Comparison of ENCODE assay signal across 1 cellular context in genomic region chr17:81656118-81656743, GRCh38.
TF ChIP-seq lines count a peak whose summit lies in the region.

TSS of gene PDE6G (minus strand) at chr17:81656542. CDS start at chr17:81653305, 3,237 bp downstream.

TF ChIP-seq in endothelial cell of umbilical vein, 7 proteins besides CTCF, POLR2A, EP300 and RAD21:
- no peak for TF ChIP-seq MAX (IDR thresholded peaks at IDR 0.05; ENCODE audit: insufficient read depth, insufficient read length)
- TF ChIP-seq JUN (IDR thresholded peaks at IDR 0.05; ENCODE audit: borderline replicate concordance, insufficient read depth, insufficient read length, low read depth) = no peak
- no peak for TF ChIP-seq FOS (IDR thresholded peaks at IDR 0.05; ENCODE audit: borderline replicate concordance, insufficient read depth, low read length)
- TF ChIP-seq POLR2AphosphoS5 (IDR thresholded peaks at IDR 0.05; ENCODE audit: insufficient read depth, low read depth, low read length) = no peak
- no peak for TF ChIP-seq MYC (IDR thresholded peaks at IDR 0.05; ENCODE audit: low read depth, low read length)
- no peak for TF ChIP-seq GATA2 (IDR thresholded peaks at IDR 0.05; ENCODE audit: insufficient read depth, insufficient read length, low read depth, low read length)
- no peak for TF ChIP-seq EZH2 (IDR thresholded peaks at IDR 0.05; ENCODE audit: borderline replicate concordance, low read depth, low read length, severe bottlenecking)
